Comparison of ENCODE assay signal across 8 cellular contexts in the genomic region with DNA sequence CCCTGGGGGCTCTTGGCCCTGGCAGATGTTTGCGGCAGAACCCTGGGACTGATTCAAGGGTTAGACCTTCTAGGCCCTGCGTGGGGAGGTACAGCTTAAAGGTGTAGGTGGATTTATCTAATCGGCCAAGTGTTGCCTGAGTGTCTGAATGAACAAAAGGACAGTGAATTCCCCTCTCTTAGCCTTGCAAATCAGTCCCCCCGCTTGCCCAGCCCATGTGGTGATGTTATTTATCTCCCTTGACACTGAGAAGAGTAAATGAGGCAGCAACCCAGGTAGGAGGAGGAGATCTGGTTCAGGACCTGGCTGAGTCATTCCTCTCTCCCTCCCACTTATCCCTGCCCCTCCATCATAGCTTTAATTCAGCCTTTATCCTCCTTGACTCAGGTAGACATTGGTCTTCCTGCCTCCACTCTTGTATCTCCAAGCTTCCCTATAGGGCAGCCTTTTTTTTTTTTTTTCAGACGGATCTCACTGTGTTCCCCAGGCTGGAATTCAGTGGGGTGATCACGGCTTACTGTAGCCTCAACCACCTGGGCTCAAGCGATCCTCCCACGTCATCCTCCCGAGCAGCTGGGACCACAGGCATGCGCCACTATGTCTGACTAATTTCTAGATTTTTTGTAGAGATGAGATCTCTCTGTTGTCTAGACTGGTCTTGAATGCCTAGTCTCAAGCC. TPM values are rescaled to one million over a fixed set of nuclear protein-coding genes. Genes with fewer than 3 reads are reported as not detected.
DNase-seq lines count a peak whose midpoint lies in the region; ATAC-seq and TF ChIP-seq lines count a peak whose summit lies in the region.

No MANE protein-coding gene starts in this region.

- H3K36me3 Mint-ChIP-seq in CD4-positive, alpha-beta memory T cell = no peaks in the 10 kb centered on the region

- no peak overlapping the region for H3K4me3 Mint-ChIP-seq in CD4-positive, alpha-beta memory T cell

- no peaks in the 10 kb centered on the region for H3K4me1 ChIP-seq in lower lobe of right lung
- H3K4me1 ChIP-seq in CD4-positive, alpha-beta memory T cell (ENCODE audit: insufficient read depth, low read length) = no peaks in the 10 kb centered on the region

- no peak overlapping the region for H3K4me3 ChIP-seq in lower lobe of right lung
- no peak overlapping the region for H3K4me3 ChIP-seq in CD4-positive, alpha-beta memory T cell (ENCODE audit: low read length in 2 of 2)

- H3K9me3 Mint-ChIP-seq in CD4-positive, alpha-beta memory T cell = peaks cover 0 to 10% (median 0%) of the 10 kb centered on the region in 8 donors

- no peaks in the 10 kb centered on the region for H3K36me3 ChIP-seq in lower lobe of right lung
- H3K36me3 ChIP-seq in CD4-positive, alpha-beta memory T cell (ENCODE audit: insufficient read depth, low read length) = no peaks in the 10 kb centered on the region

- CTCF ChIA-PET in CD4-positive, alpha-beta memory T cell (lab: Charles Lee; ENCODE audit: partially characterized antibody) = no interaction called here

- intact Hi-C loops in lower lobe of right lung (cut with DNase I) = no loop called here
- intact Hi-C loops in CD4-positive, alpha-beta memory T cell (cut with micrococcal nuclease) = no loop called here

- H3K4me1 Mint-ChIP-seq in CD4-positive, alpha-beta memory T cell = no peaks in the 10 kb centered on the region

- ATAC-seq in HG03280 (IDR thresholded peaks at IDR 0.05; ENCODE audit: unreplicated experiment) (peak; percentile 83), lower lobe of right lung (no peak)

- DNase-seq in stimulated activated CD4-positive, alpha-beta T cell treated with anti-CD3 and anti-CD28 coated beads, Interleukin-15, amount 100 ng/mL, for 48 hours (ENCODE audit: low read depth in 2 of 2) = peak; percentile 15 to 36
- no peak for DNase-seq in stimulated activated CD4-positive, alpha-beta T cell treated with anti-CD3 and anti-CD28 coated beads, Interleukin-4, amount 100 ng/mL, for 1 hour
- peak; percentile 94 for DNase-seq in amniotic epithelial cell (ENCODE audit: low read depth)
- DNase-seq in stimulated activated CD8-positive, alpha-beta memory T cell treated with anti-CD3 and anti-CD28 coated beads, Interleukin-4, amount 100 ng/mL, for 48 hours = peak; percentile 52
- no peak for DNase-seq in lower lobe of right lung
- no peak for DNase-seq in CD4-positive, alpha-beta memory T cell
- DNase-seq in activated CD4-positive, CD25-positive, alpha-beta regulatory T cell treated with anti-CD3 and anti-CD28 coated beads, Interleukin-2, amount 50 U/mL, for 72 hours = no peak

- peak overlapping the region in 1 of 7 donors; percentile 24 for H3K27ac Mint-ChIP-seq in CD4-positive, alpha-beta memory T cell

- no peaks in the 10 kb centered on the region for H3K9me3 ChIP-seq in lower lobe of right lung
- no peaks in the 10 kb centered on the region for H3K9me3 ChIP-seq in CD4-positive, alpha-beta memory T cell (ENCODE audit: control insufficient read depth in 1 of 2, low read length in 2 of 2)

- TF ChIP-seq CTCF in lower lobe of right lung (IDR thresholded peaks at IDR 0.05) = no peak

- H3K27ac ChIP-seq in lower lobe of right lung = no peak overlapping the region
- no peak overlapping the region for H3K27ac ChIP-seq in CD4-positive, alpha-beta memory T cell (ENCODE audit: low read depth, low read length)

- POLR2A ChIA-PET in CD4-positive, alpha-beta memory T cell (lab: Charles Lee; ENCODE audit: partially characterized antibody) = no interaction called here

- peaks cover 0 to 1% of the 10 kb centered on the region in 2 donors for H3K27me3 Mint-ChIP-seq in CD4-positive, alpha-beta memory T cell

- H3K27me3 ChIP-seq in lower lobe of right lung (ENCODE audit: low read depth) = no peaks in the 10 kb centered on the region
- no peaks in the 10 kb centered on the region for H3K27me3 ChIP-seq in CD4-positive, alpha-beta memory T cell (ENCODE audit: insufficient read depth, low read length)

RNA-seq across cellular contexts. Expression of a gene that starts 54.7 kb away (rescaled TPM):
- 23.5 TPM for total RNA-seq in lower lobe of right lung
- 10 to 100 TPM; 16.4 to 16.5 TPM for total RNA-seq in CD4-positive, alpha-beta memory T cell
- polyA plus RNA-seq in CD4-positive, alpha-beta memory T cell = 10 to 100 TPM; 15.5 to 20.1 TPM

Comparison
In these comparisons a context has a peak if more than half of its experiments do, and no peak if none do; other contexts are left out.
1. DNase-seq: peak in stimulated activated CD4-positive, alpha-beta T cell treated with anti-CD3 and anti-CD28 coated beads, Interleukin-15, amount 100 ng/mL, for 48 hours (2 of 2), amniotic epithelial cell (single experiment) and stimulated activated CD8-positive, alpha-beta memory T cell treated with anti-CD3 and anti-CD28 coated beads, Interleukin-4, amount 100 ng/mL, for 48 hours (single experiment); none in stimulated activated CD4-positive, alpha-beta T cell treated with anti-CD3 and anti-CD28 coated beads, Interleukin-4, amount 100 ng/mL, for 1 hour (single experiment), lower lobe of right lung (single experiment), CD4-positive, alpha-beta memory T cell (0 of 5) and activated CD4-positive, CD25-positive, alpha-beta regulatory T cell treated with anti-CD3 and anti-CD28 coated beads, Interleukin-2, amount 50 U/mL, for 72 hours (single experiment).